ENCODE assay signal across 13 cellular contexts in genomic region chr11:32420139-32420538, GRCh38. TPM values are rescaled to one million over a fixed set of nuclear protein-coding genes. Genes with fewer than 3 reads are reported as not detected.
DNase-seq lines count a peak whose midpoint lies in the region; ATAC-seq and TF ChIP-seq lines count a peak whose summit lies in the region.
"Had no signal": no experiment of that assay in that cellular context is flagged by ENCODE, and none has a peak within 500 bp of the region (broad histone marks: within the 10 kb centered on the region; RNA-seq: fewer than 3 reads in every experiment).

No MANE protein-coding gene starts in this region.

- CTCF ChIA-PET in CD8-positive, alpha-beta memory T cell (lab: Charles Lee): no interaction called here

- no peak for DNase-seq in CD8-positive, alpha-beta memory T cell
- no peak for DNase-seq in HL-60 (ENCODE audit: low read depth in 1 of 2, low spot score in 1 of 2)
- DNase-seq in NB4 (ENCODE audit: low read depth): no peak
- no peak for DNase-seq in nucleus accumbens (lab: John Stamatoyannopoulos, UW)
- DNase-seq: DMS53, EL, GOT3, H9 had no signal

- H3K27ac Mint-ChIP-seq in CD8-positive, alpha-beta memory T cell: no peak overlapping the region
- H3K27ac Mint-ChIP-seq: H9 had no signal

- H3K27me3 Mint-ChIP-seq in CD8-positive, alpha-beta memory T cell: peaks cover 15 to 29% of the 10 kb centered on the region in 2 donors

- H3K9me3 Mint-ChIP-seq in CD8-positive, alpha-beta memory T cell: peaks cover 0 to under 1% (median 0%) of the 10 kb centered on the region in 5 donors
- H3K9me3 Mint-ChIP-seq: H9 had no signal

- TF ChIP-seq POLR2A in NB4 (IDR thresholded peaks at IDR 0.05; ENCODE audit: extremely low read depth, insufficient read length): no peak

- no peak overlapping the region for H3K4me3 Mint-ChIP-seq in CD8-positive, alpha-beta memory T cell
- H3K4me3 Mint-ChIP-seq: H9 had no signal

- peaks cover 12 to 24% (median 14%) of the 10 kb centered on the region in 3 donors for H3K4me1 Mint-ChIP-seq in CD8-positive, alpha-beta memory T cell

- no peak for ATAC-seq in GM18873 (IDR thresholded peaks at IDR 0.05; ENCODE audit: low FRiP score, unreplicated experiment)
- no peak for ATAC-seq in HG03025 (IDR thresholded peaks at IDR 0.05; ENCODE audit: low FRiP score, unreplicated experiment)
- ATAC-seq: A549 had no signal

- no peak overlapping the region for H3K4me3 ChIP-seq in CD8-positive, alpha-beta memory T cell (ENCODE audit: low read length)
- H3K4me3 ChIP-seq in HL-60 (replicated peaks; ENCODE audit: insufficient read depth, low read length) (no peak overlapping the region), NB4 (ENCODE audit: low read depth, low read length) (peak overlapping the region; percentile 50)
- H3K4me3 ChIP-seq: A549 had no signal

- H3K36me3 ChIP-seq in CD8-positive, alpha-beta memory T cell (ENCODE audit: insufficient read depth, low read length): no peaks in the 10 kb centered on the region
- H3K36me3 ChIP-seq: BE2C had no signal

- H3K9me3 ChIP-seq in CD8-positive, alpha-beta memory T cell (ENCODE audit: low read length): no peaks in the 10 kb centered on the region
- H3K9me3 ChIP-seq: A549, BE2C had no signal

- TF ChIP-seq CTCF in HL-60 (IDR thresholded peaks at IDR 0.05; ENCODE audit: insufficient read depth, low read length): no peak
- no peak for TF ChIP-seq CTCF in NB4 (IDR thresholded peaks at IDR 0.05; ENCODE audit: low read depth, low read length)

- H3K27ac ChIP-seq in CD8-positive, alpha-beta memory T cell (ENCODE audit: low read depth, low read length): peak overlapping the region; percentile 13
- H3K27ac ChIP-seq in HL-60 (replicated peaks): peak overlapping the region; percentile 89
- H3K27ac ChIP-seq: A549 had no signal

- no peaks in the 10 kb centered on the region for H3K36me3 Mint-ChIP-seq in CD8-positive, alpha-beta memory T cell

- H3K4me1 ChIP-seq in CD8-positive, alpha-beta memory T cell (ENCODE audit: insufficient read depth, low read length): peaks cover 14% of the 10 kb centered on the region
- H3K4me1 ChIP-seq: A549, BE2C had no signal

- H3K27me3 ChIP-seq in CD8-positive, alpha-beta memory T cell (ENCODE audit: insufficient read depth, low read length, poor library complexity, severe bottlenecking): no peaks in the 10 kb centered on the region
- no peaks in the 10 kb centered on the region for H3K27me3 ChIP-seq in HL-60 (ENCODE audit: insufficient read depth, poor library complexity, severe bottlenecking)
- H3K27me3 ChIP-seq: BE2C had no signal

- POLR2A ChIA-PET in CD8-positive, alpha-beta memory T cell (lab: Charles Lee): no interaction called here

RNA-seq across cellular contexts. Expression of gene WT1, which starts 15.2 kb away (rescaled TPM):
- not detected for total RNA-seq in CD8-positive, alpha-beta memory T cell
- not detected for polyA plus RNA-seq in CD8-positive, alpha-beta memory T cell
- polyA plus RNA-seq: AG04450 had no signal
